In genomic region chr1:54499097-54500029, GRCh38 we compare ENCODE assay signal across 8 cellular contexts. TPM values are rescaled to one million over a fixed set of nuclear protein-coding genes. Genes with fewer than 3 reads are reported as not detected.
DNase-seq lines count a peak whose midpoint lies in the region; ATAC-seq and TF ChIP-seq lines count a peak whose summit lies in the region.

No MANE protein-coding gene starts in this region.

- TF ChIP-seq CTCF in fibroblast of pulmonary artery (IDR thresholded peaks at IDR 0.05; ENCODE audit: low read length, missing control alignments) (peak; percentile 42), neural crest cell (conservative IDR thresholded peaks at IDR 0.05) (peak; percentile 65)

- H3K9me3 Mint-ChIP-seq in activated CD8-positive, alpha-beta T cell treated with anti-CD3 and anti-CD28 coated beads, Interleukin-2, amount 10 ng/mL, durations not matched to agents 7 days and 5 days (ENCODE audit: insufficient read depth): no peaks in the 10 kb centered on the region
- H3K9me3 Mint-ChIP-seq in neural crest cell: no peaks in the 10 kb centered on the region

- peaks cover 19% of the 10 kb centered on the region for H3K4me1 Mint-ChIP-seq in activated CD8-positive, alpha-beta T cell treated with anti-CD3 and anti-CD28 coated beads, Interleukin-2, amount 10 ng/mL, durations not matched to agents 7 days and 5 days (ENCODE audit: low read depth)
- peaks cover 16% of the 10 kb centered on the region for H3K4me1 Mint-ChIP-seq in neural crest cell

- no peak overlapping the region for H3K27ac Mint-ChIP-seq in activated CD8-positive, alpha-beta T cell treated with anti-CD3 and anti-CD28 coated beads, Interleukin-2, amount 10 ng/mL, durations not matched to agents 7 days and 5 days
- H3K27ac Mint-ChIP-seq in neural crest cell (ENCODE audit: unreplicated experiment): no peak overlapping the region

- no peaks in the 10 kb centered on the region for H3K36me3 Mint-ChIP-seq in activated CD8-positive, alpha-beta T cell treated with anti-CD3 and anti-CD28 coated beads, Interleukin-2, amount 10 ng/mL, durations not matched to agents 7 days and 5 days (ENCODE audit: low read depth)
- no peaks in the 10 kb centered on the region for H3K36me3 Mint-ChIP-seq in neural crest cell (ENCODE audit: low read depth)

- CTCF ChIA-PET in activated CD8-positive, alpha-beta T cell treated with anti-CD3 and anti-CD28 coated beads, Interleukin-2, amount 10 ng/mL, durations not matched to agents 7 days and 5 days (lab: Charles Lee): interaction anchor here (0.7 to 1.9 kb wide), 21 partner anchors 10 to 438 kb away, joined by 3 to 11 read pairs (median 3); partner anchors contain the start of gene TTC22

- ATAC-seq in activated CD8-positive, alpha-beta T cell treated with anti-CD3 and anti-CD28 coated beads, Interleukin-2, amount 10 ng/mL, durations not matched to agents 7 days and 5 days: peak; percentile 82
- ATAC-seq in GM21381 (IDR thresholded peaks at IDR 0.05; ENCODE audit: unreplicated experiment): no peak
- ATAC-seq in HG03342 (IDR thresholded peaks at IDR 0.05; ENCODE audit: unreplicated experiment): no peak

- DNase-seq in DMS 273 treated with DMSO at 0.1 percent for 48 hours (lab: John Stamatoyannopoulos, UW) (peak; percentile 31), Kasumi-1 (lab: John Stamatoyannopoulos, UW) (peak; percentile 28 to 32), fibroblast of pulmonary artery (ENCODE audit: low read depth) (peak; percentile 47), neural crest cell (ENCODE audit: low read depth, low spot score) (peak; percentile 43), NCI-H2107 treated with DMSO at 0.1 percent for 48 hours (lab: John Stamatoyannopoulos, UW; ENCODE audit: unreplicated experiment) (no peak)
- peak; percentile 65 for DNase-seq in activated CD8-positive, alpha-beta T cell treated with anti-CD3 and anti-CD28 coated beads, Interleukin-2, amount 10 ng/mL, durations not matched to agents 7 days and 5 days

- H3K27me3 Mint-ChIP-seq in activated CD8-positive, alpha-beta T cell treated with anti-CD3 and anti-CD28 coated beads, Interleukin-2, amount 10 ng/mL, durations not matched to agents 7 days and 5 days (ENCODE audit: low read depth): peaks cover 40% of the 10 kb centered on the region
- peaks cover 38% of the 10 kb centered on the region for H3K27me3 Mint-ChIP-seq in neural crest cell (ENCODE audit: low read depth)

- H3K4me3 Mint-ChIP-seq in activated CD8-positive, alpha-beta T cell treated with anti-CD3 and anti-CD28 coated beads, Interleukin-2, amount 10 ng/mL, durations not matched to agents 7 days and 5 days: peak overlapping the region; percentile 64
- H3K4me3 Mint-ChIP-seq in neural crest cell: peak overlapping the region; percentile 75

- peak overlapping the region; percentile 37 for H3K4me3 ChIP-seq in fibroblast of pulmonary artery (replicated peaks; ENCODE audit: low read depth, low read length)

- POLR2A ChIA-PET in activated CD8-positive, alpha-beta T cell treated with anti-CD3 and anti-CD28 coated beads, Interleukin-2, amount 10 ng/mL, durations not matched to agents 7 days and 5 days (lab: Charles Lee): interaction anchor here (1.0 kb wide), 1 partner anchor 165 kb away, joined by 3 read pairs; no protein-coding TSS in a partner anchor

RNA-seq across cellular contexts. Expression of gene ACOT11, which starts 48.7 kb away (rescaled TPM):
- total RNA-seq in activated CD8-positive, alpha-beta T cell treated with anti-CD3 and anti-CD28 coated beads, Interleukin-2, amount 10 ng/mL, durations not matched to agents 7 days and 5 days: 1 to 10 TPM; 1.3 to 1.6 TPM
- total RNA-seq in neural crest cell: 2.7 and 3.1 TPM in 2 replicates
